8 cellular contexts compared by ENCODE assay signal in the genomic region with DNA sequence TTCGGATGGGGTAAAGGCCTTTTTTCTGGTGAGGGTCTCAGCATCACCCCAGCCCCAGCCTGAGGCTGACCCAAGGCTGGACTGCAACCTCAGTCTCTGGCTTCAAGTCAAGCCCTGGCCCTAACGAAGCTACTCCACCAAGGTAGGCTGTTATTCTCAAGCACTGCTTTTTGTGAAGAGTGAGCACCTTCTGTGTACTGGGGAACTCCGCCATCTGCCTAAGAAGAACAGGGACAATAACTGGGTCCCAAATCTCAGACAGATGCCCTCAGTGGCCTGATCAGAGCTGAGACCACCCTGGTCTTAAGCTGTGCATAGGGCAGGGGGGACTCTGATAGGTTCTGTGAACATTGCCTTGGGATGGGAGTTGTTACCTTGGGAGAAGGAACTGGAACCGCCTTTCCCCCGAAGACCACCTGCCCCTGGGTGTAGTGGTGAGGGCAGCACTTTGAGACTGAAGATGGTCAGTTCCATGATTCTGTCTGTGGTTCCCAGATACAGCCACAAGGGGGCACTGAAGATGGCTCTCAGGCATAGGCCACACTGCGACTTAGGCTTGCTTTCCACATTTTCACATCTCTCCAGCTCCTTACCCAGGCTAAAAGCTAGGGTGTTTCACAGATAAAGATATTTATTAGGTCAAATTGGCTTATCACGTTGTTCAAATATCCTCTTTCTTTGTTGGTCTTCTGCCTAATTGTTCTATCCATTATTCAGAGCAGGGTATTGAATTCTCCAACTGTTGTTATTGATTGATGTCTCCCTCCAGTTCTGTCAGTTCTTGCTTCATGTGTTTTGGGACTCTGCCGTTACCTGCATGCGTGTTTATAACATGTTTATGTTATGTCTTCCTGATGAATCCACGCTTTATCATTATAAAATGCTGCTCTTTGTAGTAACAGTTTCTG.
DNase-seq lines count a peak whose midpoint lies in the region; ATAC-seq, FAIRE-seq and TF ChIP-seq lines count a peak whose summit lies in the region.

No MANE protein-coding gene starts in this region.

- no peaks in the 10 kb centered on the region for H3K27me3 ChIP-seq in WERI-Rb-1 (ENCODE audit: insufficient read depth, low read depth, severe bottlenecking)

- POLR2A ChIA-PET in HEK293T (lab: Yijun Ruan, JAX) = no interaction called here

- CTCF ChIA-PET in HEK293T (lab: Yijun Ruan, JAX) = interaction anchor here (0.6 to 1.9 kb wide), 9 partner anchors 10 to 349 kb away, joined by 3 to 21 read pairs (median 4); no protein-coding TSS in a partner anchor

- peak; percentile 51 for FAIRE-seq in islet of Langerhans (lab: Jason Lieb, UNC)

- H3K4me3 ChIP-seq in WERI-Rb-1 (ENCODE audit: low read depth, low read length) = no peak overlapping the region

- H3K9me3 ChIP-seq in WERI-Rb-1 (ENCODE audit: severe bottlenecking) = no peaks in the 10 kb centered on the region

- in situ Hi-C loops in T47D (cut with HindIII; ENCODE audit: low pct_unique_long_range_greater_than_20kb, low sequenced_read_pairs) = no loop called here

- DNase-seq in GF-D8 (lab: John Stamatoyannopoulos, UW) (peak; percentile 19), HEK293T (ENCODE audit: extremely low spot score) (peak; percentile 79), NCI-H2107 (lab: John Stamatoyannopoulos, UW) (peak; percentile 6), WERI-Rb-1 (peak; percentile 71), T47D (ENCODE audit: low read depth in 1 of 2, low spot score in 1 of 2) (peak; percentile 78 to 81)
- peak; percentile 36 to 54 (median 50) for DNase-seq in stimulated activated CD4-positive, alpha-beta T cell treated with anti-CD3 and anti-CD28 coated beads, Interleukin-1b, Interleukin-23, amount 100 ng/mL, for 24 hours (ENCODE audit: low read depth in 4 of 4, low spot score in 1 of 4)

- TF ChIP-seq CTCF in WERI-Rb-1 (IDR thresholded peaks at IDR 0.05; ENCODE audit: low read depth, low read length) = peak; percentile 93

- no peak for ATAC-seq in GM18873 (IDR thresholded peaks at IDR 0.05; ENCODE audit: low FRiP score, unreplicated experiment)

- no peaks in the 10 kb centered on the region for H3K36me3 ChIP-seq in WERI-Rb-1

- no peak overlapping the region for H3K27ac ChIP-seq in WERI-Rb-1

TF ChIP-seq in HEK293T, 16 proteins besides CTCF, POLR2A, EP300 and RAD21:
- TF ChIP-seq FOXA1 (IDR thresholded peaks at IDR 0.05) = no peak
- no peak for TF ChIP-seq HDGF (IDR thresholded peaks at IDR 0.05; ENCODE audit: borderline replicate concordance)
- TF ChIP-seq TARDBP (IDR thresholded peaks at IDR 0.05) = no peak
- no peak for TF ChIP-seq FOXK2 (IDR thresholded peaks at IDR 0.05)
- no peak for TF ChIP-seq BHLHE40 (IDR thresholded peaks at IDR 0.05; ENCODE audit: borderline replicate concordance)
- TF ChIP-seq FOXM1 (IDR thresholded peaks at IDR 0.05; ENCODE audit: borderline replicate concordance) = no peak
- TF ChIP-seq, protein P1, sequence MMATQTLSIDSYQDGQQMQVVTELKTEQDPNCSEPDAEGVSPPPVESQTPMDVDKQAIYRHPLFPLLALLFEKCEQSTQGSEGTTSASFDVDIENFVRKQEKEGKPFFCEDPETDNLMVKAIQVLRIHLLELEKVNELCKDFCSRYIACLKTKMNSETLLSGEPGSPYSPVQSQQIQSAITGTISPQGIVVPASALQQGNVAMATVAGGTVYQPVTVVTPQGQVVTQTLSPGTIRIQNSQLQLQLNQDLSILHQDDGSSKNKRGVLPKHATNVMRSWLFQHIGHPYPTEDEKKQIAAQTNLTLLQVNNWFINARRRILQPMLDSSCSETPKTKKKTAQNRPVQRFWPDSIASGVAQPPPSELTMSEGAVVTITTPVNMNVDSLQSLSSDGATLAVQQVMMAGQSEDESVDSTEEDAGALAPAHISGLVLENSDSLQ (IDR thresholded peaks at IDR 0.05) = no peak
- TF ChIP-seq ZNF384 (IDR thresholded peaks at IDR 0.05) = no peak
- TF ChIP-seq LEF1 (IDR thresholded peaks at IDR 0.05; ENCODE audit: borderline replicate concordance) = no peak
- TF ChIP-seq SP1 (IDR thresholded peaks at IDR 0.05) = no peak
- no peak for TF ChIP-seq ELF4 (IDR thresholded peaks at IDR 0.05)
- TF ChIP-seq L3MBTL2 (conservative IDR thresholded peaks at IDR 0.05) = no peak
- TF ChIP-seq CTBP1 (IDR thresholded peaks at IDR 0.05; ENCODE audit: borderline replicate concordance) = no peak
- no peak for TF ChIP-seq ARNT (IDR thresholded peaks at IDR 0.05)
- no peak for TF ChIP-seq SUZ12 (IDR thresholded peaks at IDR 0.05)
- no peak for TF ChIP-seq NFRKB (IDR thresholded peaks at IDR 0.05)
TF ChIP-seq in HEK293T: peak in this region for 0.

Comparison
In these comparisons a context has a peak if more than half of its experiments do, and no peak if none do; other contexts are left out.
1. DNase-seq: peak in every context shown above with its lines; median percentile 80 in T47D; 79 in HEK293T; 71 in WERI-Rb-1; 50 in stimulated activated CD4-positive, alpha-beta T cell treated with anti-CD3 and anti-CD28 coated beads, Interleukin-1b, Interleukin-23, amount 100 ng/mL, for 24 hours; 19 in GF-D8; 6 in NCI-H2107.